In genomic region chr20:45343867-45344721, GRCh38 we compare ENCODE assay signal across 9 cellular contexts. TPM values are rescaled to one million over a fixed set of nuclear protein-coding genes. Genes with fewer than 3 reads are reported as not detected.
A peak's percentile ranks its signal among the peaks of the same experiment; 100 is the strongest.
DNase-seq lines count a peak whose midpoint lies in the region; ATAC-seq lines count a peak whose summit lies in the region.
"Had no signal": no experiment of that assay in that cellular context is flagged by ENCODE, and none has a peak within 500 bp of the region (broad histone marks: within the 10 kb centered on the region; RNA-seq: fewer than 3 reads in every experiment).

No MANE protein-coding gene starts in this region.

- no peaks in the 10 kb centered on the region for H3K27me3 ChIP-seq in SJSA1 (replicated peaks)

- CTCF ChIA-PET in activated CD4-positive, alpha-beta T cell treated with anti-CD3 and anti-CD28 coated beads, Interleukin-2, amount 10 ng/mL, durations not matched to agents 7 days and 5 days (lab: Charles Lee) = interaction anchor here (0.9 to 2.3 kb wide), 4 partner anchors 9 to 50 kb away, joined by 4 to 9 read pairs (median 6); partner anchors contain the start of gene SYS1

- ATAC-seq in GM18861 (IDR thresholded peaks at IDR 0.05; ENCODE audit: unreplicated experiment) = no peak

- no peaks in the 10 kb centered on the region for H3K9me3 Mint-ChIP-seq in activated CD4-positive, alpha-beta T cell treated with anti-CD3 and anti-CD28 coated beads, Interleukin-2, amount 10 ng/mL, durations not matched to agents 24 days and 14 days
- no peaks in the 10 kb centered on the region for H3K9me3 Mint-ChIP-seq in activated CD4-positive, alpha-beta T cell treated with anti-CD3 and anti-CD28 coated beads, Interleukin-2, amount 10 ng/mL, durations not matched to agents 7 days and 5 days

- peaks cover 85% of the 10 kb centered on the region for H3K4me1 ChIP-seq in SJSA1 (replicated peaks)

- no peaks in the 10 kb centered on the region; the same call in 1 of the 2 replicates for H3K9me3 ChIP-seq in SJSA1 (replicated peaks)

- H3K4me1 Mint-ChIP-seq in activated CD4-positive, alpha-beta T cell treated with anti-CD3 and anti-CD28 coated beads, Interleukin-2, amount 10 ng/mL, durations not matched to agents 24 days and 14 days = peaks cover 70% of the 10 kb centered on the region
- H3K4me1 Mint-ChIP-seq in activated CD4-positive, alpha-beta T cell treated with anti-CD3 and anti-CD28 coated beads, Interleukin-2, amount 10 ng/mL, durations not matched to agents 7 days and 5 days = peaks cover 28% of the 10 kb centered on the region

- no peaks in the 10 kb centered on the region for H3K27me3 Mint-ChIP-seq in activated CD4-positive, alpha-beta T cell treated with anti-CD3 and anti-CD28 coated beads, Interleukin-2, amount 10 ng/mL, durations not matched to agents 24 days and 14 days
- H3K27me3 Mint-ChIP-seq in activated CD4-positive, alpha-beta T cell treated with anti-CD3 and anti-CD28 coated beads, Interleukin-2, amount 10 ng/mL, durations not matched to agents 7 days and 5 days = no peaks in the 10 kb centered on the region

- peaks cover 62% of the 10 kb centered on the region for H3K36me3 ChIP-seq in SJSA1

- H3K36me3 Mint-ChIP-seq in activated CD4-positive, alpha-beta T cell treated with anti-CD3 and anti-CD28 coated beads, Interleukin-2, amount 10 ng/mL, durations not matched to agents 24 days and 14 days (ENCODE audit: low read depth) = peaks cover 58% of the 10 kb centered on the region
- no peaks in the 10 kb centered on the region for H3K36me3 Mint-ChIP-seq in activated CD4-positive, alpha-beta T cell treated with anti-CD3 and anti-CD28 coated beads, Interleukin-2, amount 10 ng/mL, durations not matched to agents 7 days and 5 days (ENCODE audit: low read depth)

- intact Hi-C loops in activated CD4-positive, alpha-beta T cell treated with anti-CD3 and anti-CD28 coated beads, Interleukin-2, amount 10 ng/mL, durations not matched to agents 24 days and 14 days (cut with micrococcal nuclease) = no loop called here

- no peak overlapping the region for H3K27ac Mint-ChIP-seq in activated CD4-positive, alpha-beta T cell treated with anti-CD3 and anti-CD28 coated beads, Interleukin-2, amount 10 ng/mL, durations not matched to agents 24 days and 14 days
- no peak overlapping the region for H3K27ac Mint-ChIP-seq in activated CD4-positive, alpha-beta T cell treated with anti-CD3 and anti-CD28 coated beads, Interleukin-2, amount 10 ng/mL, durations not matched to agents 7 days and 5 days

- DNase-seq in activated CD4-positive, alpha-beta T cell treated with anti-CD3 and anti-CD28 coated beads, Interleukin-2, amount 10 ng/mL, durations not matched to agents 24 days and 14 days = peak; percentile 59
- no peak for DNase-seq in activated CD4-positive, alpha-beta T cell treated with anti-CD3 and anti-CD28 coated beads, Interleukin-2, amount 10 ng/mL, durations not matched to agents 7 days and 5 days
- DNase-seq in SJSA1 (ENCODE audit: low read depth in 1 of 2, low spot score in 2 of 2) (peak; percentile 77 to 87), fibroblast of peridontal ligament (ENCODE audit: extremely low read depth) (peak; percentile 89), pons (ENCODE audit: low spot score) (peak; percentile 45), cerebellar nuclear complex (lab: John Stamatoyannopoulos, UW) (no peak), GM19238 (ENCODE audit: insufficient read length, low spot score) (no peak)

- POLR2A ChIA-PET in activated CD4-positive, alpha-beta T cell treated with anti-CD3 and anti-CD28 coated beads, Interleukin-2, amount 10 ng/mL, durations not matched to agents 7 days and 5 days (lab: Charles Lee) = no interaction called here

- H3K4me3 Mint-ChIP-seq in activated CD4-positive, alpha-beta T cell treated with anti-CD3 and anti-CD28 coated beads, Interleukin-2, amount 10 ng/mL, durations not matched to agents 24 days and 14 days = peak overlapping the region; percentile 92
- H3K4me3 Mint-ChIP-seq in activated CD4-positive, alpha-beta T cell treated with anti-CD3 and anti-CD28 coated beads, Interleukin-2, amount 10 ng/mL, durations not matched to agents 7 days and 5 days = no peak overlapping the region

- H3K4me3 ChIP-seq in SJSA1 = 0 out of 2 replicates have a peak overlapping the region, but pooled peaks have one; percentile 3

- peak overlapping the region; percentile 81 for H3K27ac ChIP-seq in SJSA1

RNA-seq across cellular contexts. Expression of gene SDC4, which starts 4.1 kb away (rescaled TPM):
- total RNA-seq in activated CD4-positive, alpha-beta T cell treated with anti-CD3 and anti-CD28 coated beads, Interleukin-2, amount 10 ng/mL, durations not matched to agents 24 days and 14 days = 177 and 185 TPM in 2 replicates
- 1 to 10 TPM; 7.5 to 8.1 TPM for total RNA-seq in activated CD4-positive, alpha-beta T cell treated with anti-CD3 and anti-CD28 coated beads, Interleukin-2, amount 10 ng/mL, durations not matched to agents 7 days and 5 days
- 105 and 107 TPM in 2 replicates for total RNA-seq in SJSA1 (2014; rRNA removed; shearing (Covaris generic))

RNA-seq across cellular contexts. Expression of gene SYS1, which starts 18.9 kb away (rescaled TPM):
- total RNA-seq in activated CD4-positive, alpha-beta T cell treated with anti-CD3 and anti-CD28 coated beads, Interleukin-2, amount 10 ng/mL, durations not matched to agents 24 days and 14 days = 24.4 and 26.2 TPM in 2 replicates
- 10 to 100 TPM; 23.9 to 25.6 TPM for total RNA-seq in activated CD4-positive, alpha-beta T cell treated with anti-CD3 and anti-CD28 coated beads, Interleukin-2, amount 10 ng/mL, durations not matched to agents 7 days and 5 days
- total RNA-seq in SJSA1 (2014; rRNA removed; shearing (Covaris generic)) = 7.3 and 18.4 TPM in 2 replicates

RNA-seq across cellular contexts. Expression of gene TP53TG5, which starts 34.0 kb away (rescaled TPM):
- total RNA-seq in activated CD4-positive, alpha-beta T cell treated with anti-CD3 and anti-CD28 coated beads, Interleukin-2, amount 10 ng/mL, durations not matched to agents 24 days and 14 days = 0.12 TPM in 1 of 2 replicates, not detected in the other
- total RNA-seq in activated CD4-positive, alpha-beta T cell treated with anti-CD3 and anti-CD28 coated beads, Interleukin-2, amount 10 ng/mL, durations not matched to agents 7 days and 5 days = not detected
- total RNA-seq in SJSA1 (2014; rRNA removed; shearing (Covaris generic)) = not detected in 2 replicates

RNA-seq across cellular contexts. Expression of gene MATN4, which starts 36.0 kb away (rescaled TPM):
- total RNA-seq in activated CD4-positive, alpha-beta T cell treated with anti-CD3 and anti-CD28 coated beads, Interleukin-2, amount 10 ng/mL, durations not matched to agents 24 days and 14 days = 1.2 and 1.5 TPM in 2 replicates
- under 1 TPM; 0.17 to 0.25 TPM for total RNA-seq in activated CD4-positive, alpha-beta T cell treated with anti-CD3 and anti-CD28 coated beads, Interleukin-2, amount 10 ng/mL, durations not matched to agents 7 days and 5 days
- total RNA-seq in SJSA1 (2014; rRNA removed; shearing (Covaris generic)) = 0.50 TPM in 1 of 2 replicates, not detected in the other

RNA-seq across cellular contexts. Expression of gene RBPJL, which starts 37.5 kb away (rescaled TPM):
- total RNA-seq in activated CD4-positive, alpha-beta T cell treated with anti-CD3 and anti-CD28 coated beads, Interleukin-2, amount 10 ng/mL, durations not matched to agents 24 days and 14 days = not detected in 2 replicates
- not detected for total RNA-seq in activated CD4-positive, alpha-beta T cell treated with anti-CD3 and anti-CD28 coated beads, Interleukin-2, amount 10 ng/mL, durations not matched to agents 7 days and 5 days
- not detected in 2 replicates for total RNA-seq in SJSA1 (2014; rRNA removed; shearing (Covaris generic))
- total RNA-seq: subcutaneous adipose tissue had no signal

Comparison
In these comparisons a context has a peak if more than half of its experiments do, and no peak if none do; other contexts are left out.
1. DNase-seq: peak in activated CD4-positive, alpha-beta T cell treated with anti-CD3 and anti-CD28 coated beads, Interleukin-2, amount 10 ng/mL, durations not matched to agents 24 days and 14 days (single experiment), SJSA1 (2 of 2), fibroblast of peridontal ligament (single experiment) and pons (single experiment); none in activated CD4-positive, alpha-beta T cell treated with anti-CD3 and anti-CD28 coated beads, Interleukin-2, amount 10 ng/mL, durations not matched to agents 7 days and 5 days (single experiment), cerebellar nuclear complex (0 of 2) and GM19238 (single experiment).
2. RNA of gene SDC4, which starts 4.1 kb away (total RNA-seq): 177 to 185 TPM in activated CD4-positive, alpha-beta T cell treated with anti-CD3 and anti-CD28 coated beads, Interleukin-2, amount 10 ng/mL, durations not matched to agents 24 days and 14 days and 105 to 107 TPM in SJSA1; 7.5 to 8.1 TPM in activated CD4-positive, alpha-beta T cell treated with anti-CD3 and anti-CD28 coated beads, Interleukin-2, amount 10 ng/mL, durations not matched to agents 7 days and 5 days; every median in the first group is over 10 times any median in the second.